In the genomic region with DNA sequence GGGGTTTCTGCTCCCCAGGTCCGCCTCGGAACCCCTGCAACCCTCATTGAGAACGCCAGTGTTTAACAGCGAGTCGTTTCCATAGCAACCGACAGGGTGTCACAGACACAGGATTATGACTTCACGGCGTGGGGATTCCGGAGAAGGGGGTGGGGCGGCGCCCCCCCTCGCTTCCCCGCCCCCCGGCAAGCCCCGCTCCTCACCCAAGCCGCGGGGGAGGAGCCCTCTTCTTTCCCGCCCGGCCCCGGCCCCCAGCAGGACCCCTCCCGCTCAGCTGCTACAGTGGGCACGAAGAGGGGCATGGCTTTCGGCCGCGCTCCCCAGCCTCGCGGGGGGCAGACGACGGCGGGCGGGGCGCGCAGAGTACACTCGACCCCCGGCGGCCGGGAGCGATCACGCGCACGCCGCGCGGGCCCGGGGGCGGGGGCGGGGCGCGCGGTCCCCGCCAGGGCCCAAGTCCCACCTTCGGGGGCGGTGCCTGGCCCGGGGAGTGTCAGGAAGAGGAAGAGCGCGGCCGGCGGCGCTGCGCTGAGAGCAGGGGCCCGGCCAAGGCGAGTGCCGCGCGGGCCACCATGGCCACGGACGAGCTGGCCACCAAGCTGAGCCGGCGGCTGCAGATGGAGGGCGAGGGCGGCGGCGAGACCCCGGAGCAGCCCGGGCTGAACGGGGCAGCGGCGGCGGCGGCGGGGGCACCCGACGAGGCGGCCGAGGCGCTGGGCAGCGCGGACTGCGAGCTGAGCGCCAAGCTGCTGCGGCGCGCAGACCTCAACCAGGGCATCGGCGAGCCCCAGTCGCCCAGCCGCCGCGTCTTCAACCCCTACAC, we compare ENCODE assay signal across 9 cellular contexts. TPM values are rescaled to one million over a fixed set of nuclear protein-coding genes. Genes with fewer than 3 reads are reported as not detected.
DNase-seq lines count a peak whose midpoint lies in the region; ATAC-seq, FAIRE-seq and TF ChIP-seq lines count a peak whose summit lies in the region.
"Had no signal": no experiment of that assay in that cellular context is flagged by ENCODE, and none has a peak within 500 bp of the region (broad histone marks: within the 10 kb centered on the region; RNA-seq: fewer than 3 reads in every experiment).

A gene with protein sequence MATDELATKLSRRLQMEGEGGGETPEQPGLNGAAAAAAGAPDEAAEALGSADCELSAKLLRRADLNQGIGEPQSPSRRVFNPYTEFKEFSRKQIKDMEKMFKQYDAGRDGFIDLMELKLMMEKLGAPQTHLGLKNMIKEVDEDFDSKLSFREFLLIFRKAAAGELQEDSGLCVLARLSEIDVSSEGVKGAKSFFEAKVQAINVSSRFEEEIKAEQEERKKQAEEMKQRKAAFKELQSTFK (plus strand): TSS at position 489 of the 823 bp plus-strand sequence. CDS start 84 bp downstream, at position 573.

- ATAC-seq in HG03025 (IDR thresholded peaks at IDR 0.05; ENCODE audit: low FRiP score, unreplicated experiment): peak; percentile 80
- peak; percentile 88 for ATAC-seq in WTC11

- H3K4me1 Mint-ChIP-seq in WTC11: peaks cover 24% of the 10 kb centered on the region

- CTCF ChIA-PET in WTC11 (lab: Charles Lee): interaction anchor here (0.6 to 1.3 kb wide), 8 partner anchors 10 to 92 kb away, joined by 3 to 21 read pairs (median 4); no protein-coding TSS in a partner anchor

- H3K9me3 Mint-ChIP-seq in WTC11: no peaks in the 10 kb centered on the region

- TF ChIP-seq CTCF in WTC11 (IDR thresholded peaks at IDR 0.05): no peak
- no peak for TF ChIP-seq CTCF in bronchial epithelial cell (IDR thresholded peaks at IDR 0.05; ENCODE audit: insufficient read depth, low read length, severe bottlenecking)

- peak within 1 kb of the TSS; percentile 86 for H3K4me3 ChIP-seq in bronchial epithelial cell (ENCODE audit: low read depth, low read length)

- H3K27ac Mint-ChIP-seq in WTC11: no peak within 1 kb of the TSS

- no peak for FAIRE-seq in bronchial epithelial cell (lab: Jason Lieb, UNC)
- FAIRE-seq: A204.1 had no signal

- peaks cover 8% of the 10 kb centered on the region for H3K36me3 ChIP-seq in bronchial epithelial cell (ENCODE audit: control insufficient read depth, insufficient read depth, low read length)

- H3K27me3 Mint-ChIP-seq in WTC11 (ENCODE audit: low read depth): peaks cover 47% of the 10 kb centered on the region

- DNase-seq in NCI-H1436 (lab: John Stamatoyannopoulos, UW) (peak; percentile 85), NCI-H1436 treated with DMSO at 0.1 percent for 48 hours (lab: John Stamatoyannopoulos, UW) (no peak), NCI-H2196 (lab: John Stamatoyannopoulos, UW; ENCODE audit: unreplicated experiment) (peak; percentile 89), WTC11 (ENCODE audit: low spot score) (peak; percentile 77), bronchial epithelial cell (ENCODE audit: low read depth) (peak; percentile 53), inferior parietal cortex (ENCODE audit: extremely low spot score) (peak; percentile 63)
- DNase-seq in stimulated activated CD4-positive, alpha-beta T cell treated with anti-CD3 and anti-CD28 coated beads, Interleukin-12 subunit alpha, Interleukin-12 subunit beta, amount 100 ng/mL, for 24 hours (ENCODE audit: low read depth in 2 of 2): peak; percentile 66 to 87

- H3K4me3 Mint-ChIP-seq in WTC11: peak within 1 kb of the TSS; percentile 80

- no peaks in the 10 kb centered on the region for H3K36me3 Mint-ChIP-seq in WTC11

- POLR2A ChIA-PET in WTC11 (lab: Charles Lee): no interaction called here

- no peaks in the 10 kb centered on the region for H3K27me3 ChIP-seq in bronchial epithelial cell (ENCODE audit: control insufficient read depth, insufficient read depth, low read length)

TF ChIP-seq in WTC11, 78 proteins besides CTCF, POLR2A, EP300 and RAD21:
- TF ChIP-seq, protein P1, sequence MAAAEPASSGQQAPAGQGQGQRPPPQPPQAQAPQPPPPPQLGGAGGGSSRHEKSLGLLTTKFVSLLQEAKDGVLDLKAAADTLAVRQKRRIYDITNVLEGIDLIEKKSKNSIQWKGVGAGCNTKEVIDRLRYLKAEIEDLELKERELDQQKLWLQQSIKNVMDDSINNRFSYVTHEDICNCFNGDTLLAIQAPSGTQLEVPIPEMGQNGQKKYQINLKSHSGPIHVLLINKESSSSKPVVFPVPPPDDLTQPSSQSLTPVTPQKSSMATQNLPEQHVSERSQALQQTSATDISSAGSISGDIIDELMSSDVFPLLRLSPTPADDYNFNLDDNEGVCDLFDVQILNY (CRISPR knock-in tag; IDR thresholded peaks at IDR 0.05): 0 out of 2 replicates have a peak, but pooled peaks have one; percentile 23
- peak; percentile 19; the same call in 1 of the 2 replicates for TF ChIP-seq KAT7 (CRISPR knock-in tag; IDR thresholded peaks at IDR 0.05; ENCODE audit: borderline replicate concordance)
- TF ChIP-seq, protein P2, sequence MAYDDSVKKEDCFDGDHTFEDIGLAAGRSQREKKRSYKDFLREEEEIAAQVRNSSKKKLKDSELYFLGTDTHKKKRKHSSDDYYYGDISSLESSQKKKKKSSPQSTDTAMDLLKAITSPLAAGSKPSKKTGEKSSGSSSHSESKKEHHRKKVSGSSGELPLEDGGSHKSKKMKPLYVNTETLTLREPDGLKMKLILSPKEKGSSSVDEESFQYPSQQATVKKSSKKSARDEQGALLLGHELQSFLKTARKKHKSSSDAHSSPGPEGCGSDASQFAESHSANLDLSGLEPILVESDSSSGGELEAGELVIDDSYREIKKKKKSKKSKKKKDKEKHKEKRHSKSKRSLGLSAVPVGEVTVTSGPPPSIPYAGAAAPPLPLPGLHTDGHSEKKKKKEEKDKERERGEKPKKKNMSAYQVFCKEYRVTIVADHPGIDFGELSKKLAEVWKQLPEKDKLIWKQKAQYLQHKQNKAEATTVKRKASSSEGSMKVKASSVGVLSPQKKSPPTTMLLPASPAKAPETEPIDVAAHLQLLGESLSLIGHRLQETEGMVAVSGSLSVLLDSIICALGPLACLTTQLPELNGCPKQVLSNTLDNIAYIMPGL (CRISPR knock-in tag; IDR thresholded peaks at IDR 0.05): no peak
- TF ChIP-seq ETV6 (CRISPR knock-in tag; IDR thresholded peaks at IDR 0.05): peak; percentile 47; the same call in 1 of the 2 replicates
- TF ChIP-seq NR1H2 (CRISPR knock-in tag; IDR thresholded peaks at IDR 0.05): no peak
- 0 out of 2 replicates have a peak, but pooled peaks have one; percentile 27 for TF ChIP-seq ELF4 (CRISPR knock-in tag; IDR thresholded peaks at IDR 0.05; ENCODE audit: low read depth)
- TF ChIP-seq, protein P3, sequence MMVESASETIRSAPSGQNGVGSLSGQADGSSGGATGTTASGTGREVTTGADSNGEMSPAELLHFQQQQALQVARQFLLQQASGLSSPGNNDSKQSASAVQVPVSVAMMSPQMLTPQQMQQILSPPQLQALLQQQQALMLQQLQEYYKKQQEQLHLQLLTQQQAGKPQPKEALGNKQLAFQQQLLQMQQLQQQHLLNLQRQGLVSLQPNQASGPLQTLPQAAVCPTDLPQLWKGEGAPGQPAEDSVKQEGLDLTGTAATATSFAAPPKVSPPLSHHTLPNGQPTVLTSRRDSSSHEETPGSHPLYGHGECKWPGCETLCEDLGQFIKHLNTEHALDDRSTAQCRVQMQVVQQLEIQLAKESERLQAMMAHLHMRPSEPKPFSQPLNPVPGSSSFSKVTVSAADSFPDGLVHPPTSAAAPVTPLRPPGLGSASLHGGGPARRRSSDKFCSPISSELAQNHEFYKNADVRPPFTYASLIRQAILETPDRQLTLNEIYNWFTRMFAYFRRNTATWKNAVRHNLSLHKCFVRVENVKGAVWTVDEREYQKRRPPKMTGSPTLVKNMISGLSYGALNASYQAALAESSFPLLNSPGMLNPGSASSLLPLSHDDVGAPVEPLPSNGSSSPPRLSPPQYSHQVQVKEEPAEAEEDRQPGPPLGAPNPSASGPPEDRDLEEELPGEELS (CRISPR knock-in tag; IDR thresholded peaks at IDR 0.05): peak; percentile 44
- peak; percentile 74 for TF ChIP-seq SP1 (CRISPR knock-in tag; conservative IDR thresholded peaks at IDR 0.05)
- TF ChIP-seq GTF2I (CRISPR knock-in tag; conservative IDR thresholded peaks at IDR 0.05): no peak
- TF ChIP-seq, protein P4, sequence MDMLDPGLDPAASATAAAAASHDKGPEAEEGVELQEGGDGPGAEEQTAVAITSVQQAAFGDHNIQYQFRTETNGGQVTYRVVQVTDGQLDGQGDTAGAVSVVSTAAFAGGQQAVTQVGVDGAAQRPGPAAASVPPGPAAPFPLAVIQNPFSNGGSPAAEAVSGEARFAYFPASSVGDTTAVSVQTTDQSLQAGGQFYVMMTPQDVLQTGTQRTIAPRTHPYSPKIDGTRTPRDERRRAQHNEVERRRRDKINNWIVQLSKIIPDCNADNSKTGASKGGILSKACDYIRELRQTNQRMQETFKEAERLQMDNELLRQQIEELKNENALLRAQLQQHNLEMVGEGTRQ (CRISPR knock-in tag; IDR thresholded peaks at IDR 0.05): 0 out of 2 replicates have a peak, but pooled peaks have one; percentile 18

RNA-seq across cellular contexts. Expression of the gene that starts here (rescaled TPM):
- 19.5 to 23.8 TPM (median 21.9 TPM) in 3 replicates for total RNA-seq in WTC11 (2021)
- 41.5 and 42.6 TPM in 2 replicates for total RNA-seq in bronchial epithelial cell
